In genomic region chr20:58084566-58084965, GRCh38 we compare ENCODE assay signal across 14 cellular contexts.
"Had no signal": no experiment of that assay in that cellular context is flagged by ENCODE, and none has a peak within 500 bp of the region (broad histone marks: within the 10 kb centered on the region; RNA-seq: fewer than 3 reads in every experiment).

No MANE protein-coding gene starts in this region.

- H3K4me3 ChIP-seq: gastrocnemius medialis, left lung had no signal

- H3K27ac ChIP-seq: gastrocnemius medialis, left lung, parathyroid adenoma had no signal

- DNase-seq: activated CD4-positive, alpha-beta memory T cell treated with anti-CD3 and anti-CD28 coated beads, Interleukin-2, amount 10 ng/mL, durations not matched to agents 7 days and 5 days; activated CD4-positive, alpha-beta T cell treated with anti-CD3 and anti-CD28 coated beads for 48 hours; activated CD4-positive, CD25-positive, alpha-beta regulatory T cell; activated naive CD4-positive, alpha-beta T cell treated with anti-CD3 and anti-CD28 coated beads for 36 hours; activated T-cell treated with anti-CD3 and anti-CD28 coated beads, Interleukin-2, amount 50 U/mL, for 24 hours; caudate nucleus; gastrocnemius medialis; kidney; left lung; naive thymus-derived CD4-positive, alpha-beta T cell; T-cell; trophoblast cell had no signal

- H3K27me3 ChIP-seq: gastrocnemius medialis, left lung had no signal

- H3K9me3 ChIP-seq: gastrocnemius medialis, left lung had no signal

- ATAC-seq: gastrocnemius medialis; left lung; naive thymus-derived CD4-positive, alpha-beta T cell; SK-N-SH treated with all-trans-retinoic acid at 6 μM for 48 hours; T-cell had no signal

- H3K4me1 ChIP-seq: gastrocnemius medialis, left lung, parathyroid adenoma had no signal

- H3K36me3 ChIP-seq: gastrocnemius medialis, left lung had no signal
